ENCODE assay signal across 8 cellular contexts in the genomic region with DNA sequence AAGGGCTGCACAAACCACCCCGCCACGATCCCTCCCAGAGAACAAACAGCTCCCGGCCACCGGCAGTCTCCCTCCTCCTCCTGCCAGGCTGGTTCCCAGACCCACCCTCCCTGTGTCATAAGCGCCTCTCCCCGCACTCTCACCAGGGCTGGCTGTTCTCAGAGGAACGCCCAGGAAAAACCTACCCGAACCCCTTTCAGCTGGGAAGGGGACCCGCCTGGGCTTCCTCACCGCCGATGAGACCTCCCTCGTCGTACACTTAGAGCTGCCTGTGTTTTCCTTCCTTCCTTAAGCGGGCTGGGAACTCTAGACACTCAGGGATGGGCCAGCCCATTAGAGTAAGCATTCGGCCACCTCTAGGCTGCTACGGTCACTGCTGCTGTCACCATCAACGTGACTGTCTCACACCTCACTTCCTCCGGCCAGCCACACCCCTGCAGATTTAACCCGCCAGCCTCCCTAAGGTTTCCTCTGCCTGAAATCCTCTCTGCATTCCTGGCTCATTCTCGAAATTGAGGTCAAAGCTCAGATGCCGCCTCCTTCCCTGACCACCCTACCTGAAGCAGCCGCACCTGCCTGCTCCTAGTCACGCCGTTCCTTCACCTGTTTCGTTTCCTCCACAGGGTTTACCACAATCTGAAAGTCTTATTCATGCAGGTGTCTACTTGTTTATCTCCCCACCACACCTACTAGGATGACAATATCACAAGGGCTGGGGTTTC. TPM values are rescaled to one million over a fixed set of nuclear protein-coding genes. Genes with fewer than 3 reads are reported as not detected.
DNase-seq lines count a peak whose midpoint lies in the region; ATAC-seq and TF ChIP-seq lines count a peak whose summit lies in the region.

No MANE protein-coding gene starts in this region.

- 4% methylated on average over 19 to 25 of the region's 25 CpGs for WGBS in thyroid gland, 2 donors

- intact Hi-C loops in activated B cell treated with CpG ODN at 0.5 μM for 24 hours (cut with micrococcal nuclease): no loop called here
- intact Hi-C loops in thyroid gland (cut with DNase I): no loop called here

- H3K27me3 ChIP-seq in thyroid gland: no peaks in the 10 kb centered on the region

- H3K27ac ChIP-seq in C4-2B (0 out of 2 replicates have a peak overlapping the region, but pooled peaks have one; percentile 3), HEK293 (ENCODE audit: extremely low read depth, low read depth, low read length) (no peak overlapping the region), thyroid gland (peak overlapping the region; percentile 2 to 41 (median 24))

- peaks cover 4% of the 10 kb centered on the region for H3K9me3 Mint-ChIP-seq in activated B cell treated with CpG ODN at 0.5 μM for 24 hours

- H3K27ac Mint-ChIP-seq in activated B cell treated with CpG ODN at 0.5 μM for 24 hours: no peak overlapping the region

- peak overlapping the region; percentile 65 for H3K4me3 Mint-ChIP-seq in activated B cell treated with CpG ODN at 0.5 μM for 24 hours

- TF ChIP-seq CTCF in C4-2B (conservative IDR thresholded peaks at IDR 0.05) (no peak), HEK293 (tag by site-specific recombination; IDR thresholded peaks at IDR 0.05) (no peak), activated B cell treated with CpG ODN at 0.5 μM for 24 hours (IDR thresholded peaks at IDR 0.05) (no peak), thyroid gland (IDR thresholded peaks at IDR 0.05) (peak in 1 of 6 experiments; percentile 18)

- no peaks in the 10 kb centered on the region for H3K36me3 ChIP-seq in HEK293 (ENCODE audit: control insufficient read depth in 2 of 2, insufficient read depth in 1 of 2, low read length in 2 of 2)
- no peaks in the 10 kb centered on the region for H3K36me3 ChIP-seq in thyroid gland

- H3K36me3 Mint-ChIP-seq in activated B cell treated with CpG ODN at 0.5 μM for 24 hours (ENCODE audit: low read depth): no peaks in the 10 kb centered on the region

- H3K9me3 ChIP-seq in HEK293 (ENCODE audit: control insufficient read depth, insufficient read depth, low read depth, low read length) (no peaks in the 10 kb centered on the region), thyroid gland (no peaks in the 10 kb centered on the region)

- POLR2A ChIA-PET in HEK293 (lab: Yijun Ruan, JAX) (interaction anchor here (0.6 to 2.6 kb wide), 5 partner anchors 15 to 433 kb away, joined by 3 to 7 read pairs (median 4); partner anchors contain the start of gene PPP1R12C), activated B cell treated with CpG ODN at 0.5 μM for 24 hours (lab: Charles Lee) (interaction anchor here (0.6 to 0.7 kb wide), 3 partner anchors 17 to 31 kb away, joined by 4 to 8 read pairs (median 6); partner anchors contain the start of gene GP6)

- H3K4me1 Mint-ChIP-seq in activated B cell treated with CpG ODN at 0.5 μM for 24 hours: peaks cover 7% of the 10 kb centered on the region

- peak; percentile 37 for ATAC-seq in activated B cell treated with CpG ODN at 0.5 μM for 24 hours (ENCODE audit: low read depth)
- no peak for ATAC-seq in GM19455 (IDR thresholded peaks at IDR 0.05; ENCODE audit: unreplicated experiment)
- no peak for ATAC-seq in GM21367 (IDR thresholded peaks at IDR 0.05; ENCODE audit: unreplicated experiment)

- DNase-seq in activated B cell treated with CpG ODN at 0.5 μM for 24 hours (no peak), iPS-NIHi11 (ENCODE audit: low spot score) (peak; percentile 53), thyroid gland (peak; percentile 69 to 70)
- no peak for DNase-seq in activated CD8-positive, alpha-beta memory T cell treated with anti-CD3 and anti-CD28 coated beads, Interleukin-2, amount 50 U/mL, for 4 hours

- peak in 1 of 2 donors; percentile 59 for TF ChIP-seq POLR2A in thyroid gland (IDR thresholded peaks at IDR 0.05)

- H3K4me1 ChIP-seq in HEK293 (ENCODE audit: control insufficient read depth, insufficient read depth, low read length) (peaks cover 4% of the 10 kb centered on the region; the same call in 1 of the 2 replicates), thyroid gland (peaks cover 0 to 4% of the 10 kb centered on the region in 2 donors)

- H3K4me3 ChIP-seq in HEK293 (ENCODE audit: low read depth, low read length) (peak overlapping the region; percentile 43), thyroid gland (replicated peaks in 1 of 3) (peak overlapping the region in 2 of 3 donors; percentile 15 to 30)

- CTCF ChIA-PET in HEK293 (lab: Yijun Ruan, JAX) (interaction anchor here (0.6 to 2.0 kb wide), 5 partner anchors 8 to 392 kb away, joined by 3 to 13 read pairs (median 3); no protein-coding TSS in a partner anchor), activated B cell treated with CpG ODN at 0.5 μM for 24 hours (lab: Charles Lee) (no interaction called here)

- peaks cover 49% of the 10 kb centered on the region for H3K27me3 Mint-ChIP-seq in activated B cell treated with CpG ODN at 0.5 μM for 24 hours

TF ChIP-seq in HEK293, 187 proteins besides CTCF, POLR2A, EP300 and RAD21 (continues in another document):
- TF ChIP-seq ZBTB20 (tag by site-specific recombination; IDR thresholded peaks at IDR 0.05) (peak; percentile 50), ZNF341 (tag by site-specific recombination; IDR thresholded peaks at IDR 0.05; ENCODE audit: low read depth) (peak; percentile 83), ZBTB10 (tag by site-specific recombination; IDR thresholded peaks at IDR 0.05) (0 out of 2 replicates have a peak, but pooled peaks have one; percentile 31), MYNN (tag by site-specific recombination; IDR thresholded peaks at IDR 0.05; ENCODE audit: borderline replicate concordance) (no peak), MZF1 (tag by site-specific recombination; IDR thresholded peaks at IDR 0.05; ENCODE audit: borderline replicate concordance) (no peak), SCRT1 (tag by site-specific recombination; IDR thresholded peaks at IDR 0.05; ENCODE audit: borderline replicate concordance) (no peak; the same call in 1 of the 2 replicates)
- TF ChIP-seq, protein P1, sequence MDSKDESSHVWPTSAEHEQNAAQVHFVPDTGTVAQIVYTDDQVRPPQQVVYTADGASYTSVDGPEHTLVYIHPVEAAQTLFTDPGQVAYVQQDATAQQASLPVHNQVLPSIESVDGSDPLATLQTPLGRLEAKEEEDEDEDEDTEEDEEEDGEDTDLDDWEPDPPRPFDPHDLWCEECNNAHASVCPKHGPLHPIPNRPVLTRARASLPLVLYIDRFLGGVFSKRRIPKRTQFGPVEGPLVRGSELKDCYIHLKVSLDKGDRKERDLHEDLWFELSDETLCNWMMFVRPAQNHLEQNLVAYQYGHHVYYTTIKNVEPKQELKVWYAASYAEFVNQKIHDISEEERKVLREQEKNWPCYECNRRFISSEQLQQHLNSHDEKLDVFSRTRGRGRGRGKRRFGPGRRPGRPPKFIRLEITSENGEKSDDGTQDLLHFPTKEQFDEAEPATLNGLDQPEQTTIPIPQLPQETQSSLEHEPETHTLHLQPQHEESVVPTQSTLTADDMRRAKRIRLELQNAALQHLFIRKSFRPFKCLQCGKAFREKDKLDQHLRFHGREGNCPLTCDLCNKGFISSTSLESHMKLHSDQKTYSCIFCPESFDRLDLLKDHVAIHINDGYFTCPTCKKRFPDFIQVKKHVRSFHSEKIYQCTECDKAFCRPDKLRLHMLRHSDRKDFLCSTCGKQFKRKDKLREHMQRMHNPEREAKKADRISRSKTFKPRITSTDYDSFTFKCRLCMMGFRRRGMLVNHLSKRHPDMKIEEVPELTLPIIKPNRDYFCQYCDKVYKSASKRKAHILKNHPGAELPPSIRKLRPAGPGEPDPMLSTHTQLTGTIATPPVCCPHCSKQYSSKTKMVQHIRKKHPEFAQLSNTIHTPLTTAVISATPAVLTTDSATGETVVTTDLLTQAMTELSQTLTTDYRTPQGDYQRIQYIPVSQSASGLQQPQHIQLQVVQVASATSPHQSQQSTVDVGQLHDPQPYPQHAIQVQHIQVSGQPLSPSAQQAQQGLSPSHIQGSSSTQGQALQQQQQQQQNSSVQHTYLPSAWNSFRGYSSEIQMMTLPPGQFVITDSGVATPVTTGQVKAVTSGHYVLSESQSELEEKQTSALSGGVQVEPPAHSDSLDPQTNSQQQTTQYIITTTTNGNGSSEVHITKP (tag by site-specific recombination; IDR thresholded peaks at IDR 0.05): peak; percentile 89
- TF ChIP-seq, protein P2, sequence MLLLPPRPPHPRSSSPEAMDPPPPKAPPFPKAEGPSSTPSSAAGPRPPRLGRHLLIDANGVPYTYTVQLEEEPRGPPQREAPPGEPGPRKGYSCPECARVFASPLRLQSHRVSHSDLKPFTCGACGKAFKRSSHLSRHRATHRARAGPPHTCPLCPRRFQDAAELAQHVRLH (tag by site-specific recombination; IDR thresholded peaks at IDR 0.05): no peak

RNA-seq across cellular contexts. Expression of gene RDH13, which starts 6.3 kb away (rescaled TPM):
- total RNA-seq in activated B cell treated with CpG ODN at 0.5 μM for 24 hours (10.3 and 12.4 TPM in 2 replicates), thyroid gland (10 to 100 TPM; 35.7 to 44.1 (median 38.3) TPM)

RNA-seq across cellular contexts. Expression of gene EPS8L1, which starts 6.4 kb away (rescaled TPM):
- total RNA-seq in activated B cell treated with CpG ODN at 0.5 μM for 24 hours (0.38 and 1.0 TPM in 2 replicates), thyroid gland (10 to 100 TPM; 60.6 to 84.8 (median 73.3) TPM)

RNA-seq across cellular contexts. Expression of gene GP6, which starts 31.2 kb away (rescaled TPM):
- total RNA-seq in activated B cell treated with CpG ODN at 0.5 μM for 24 hours (not detected in 2 replicates), thyroid gland (under 1 TPM in 1 of 4 donors, not detected in 3; 0.78 TPM)

RNA-seq across cellular contexts. Expression of gene PPP1R12C, which starts 48.1 kb away (rescaled TPM):
- total RNA-seq in activated B cell treated with CpG ODN at 0.5 μM for 24 hours (115 and 139 TPM in 2 replicates), thyroid gland (100 to 1,000 TPM in 1 of 4 donors, 10 to 100 TPM in 3; 40.0 to 110 (median 76.1) TPM)

Comparison
In these comparisons a context has a peak if more than half of its experiments do, and no peak if none do; other contexts are left out.
1. DNase-seq: peak in iPS-NIHi11 (single experiment) and thyroid gland (2 of 2); none in activated B cell treated with CpG ODN at 0.5 μM for 24 hours (single experiment) and activated CD8-positive, alpha-beta memory T cell treated with anti-CD3 and anti-CD28 coated beads, Interleukin-2, amount 50 U/mL, for 4 hours (single experiment).
2. RNA of gene EPS8L1, which starts 6.4 kb away (total RNA-seq): 60.6 to 84.8 TPM in thyroid gland; 0.38 to 1.0 TPM in activated B cell treated with CpG ODN at 0.5 μM for 24 hours; every median in the first group is over 10 times any median in the second.